Comparison of ENCODE assay signal across 19 cellular contexts in genomic region chr6:70180183-70180903, GRCh38.
DNase-seq lines count a peak whose midpoint lies in the region; ATAC-seq and TF ChIP-seq lines count a peak whose summit lies in the region.
"Had no signal": no experiment of that assay in that cellular context is flagged by ENCODE, and none has a peak within 500 bp of the region (broad histone marks: within the 10 kb centered on the region; RNA-seq: fewer than 3 reads in every experiment).

No MANE protein-coding gene starts in this region.

- H3K79me2 ChIP-seq in Loucy (ENCODE audit: insufficient read depth, low read length), result no peaks in the 10 kb centered on the region

- no peak for TF ChIP-seq CTCF in Loucy (conservative IDR thresholded peaks at IDR 0.05; ENCODE audit: low read length)

- peak overlapping the region; percentile 1 for H3K4me2 ChIP-seq in Loucy (ENCODE audit: low read depth, low read length, poor library complexity, severe bottlenecking)
- H3K4me2 ChIP-seq: KMS-11 had no signal

- DNase-seq in substantia nigra (lab: John Stamatoyannopoulos, UW), result no peak
- DNase-seq in left cardiac atrium, result no peak
- DNase-seq in kidney tubule cell (ENCODE audit: low spot score), result no peak
- DNase-seq: COR-L47, DMS 273 treated with DMSO at 0.1 percent for 48 hours, GDM1, GM23248, HCEC 1CT, NCI-H1417, NCI-H187 treated with DMSO at 0.1 percent for 48 hours, NCI-H226, NCI-H524 treated with DMSO at 0.1 percent for 48 hours, SHP77 treated with DMSO at 0.1 percent for 48 hours, T1000 had no signal

- H3K27me3 ChIP-seq in Loucy (ENCODE audit: insufficient read depth, low read length, poor library complexity, severe bottlenecking), result no peaks in the 10 kb centered on the region

- no peaks in the 10 kb centered on the region for H3K9me3 ChIP-seq in Loucy (ENCODE audit: insufficient read depth, low read depth, low read length)

- H3K9ac ChIP-seq in Loucy (ENCODE audit: low read depth, low read length, poor library complexity, severe bottlenecking), result no peak overlapping the region
- H3K9ac ChIP-seq: GM23248, KMS-11 had no signal

- no peak overlapping the region for H3K27ac ChIP-seq in substantia nigra (ENCODE audit: low read depth, low read length, poor library complexity, severe bottlenecking)
- H3K27ac ChIP-seq: GM23248, KMS-11 had no signal

- H3K4me1 ChIP-seq in Loucy (ENCODE audit: insufficient read depth, low read length, poor library complexity, severe bottlenecking), result peaks cover 11% of the 10 kb centered on the region

- H3K9me2 ChIP-seq in Loucy (replicated peaks; ENCODE audit: low read depth, low read length), result no peaks in the 10 kb centered on the region

- no peak overlapping the region for H2AFZ ChIP-seq in Loucy (ENCODE audit: low read length)
- H2AFZ ChIP-seq: GM23248 had no signal

- ATAC-seq in GM18870 (IDR thresholded peaks at IDR 0.05; ENCODE audit: unreplicated experiment), result peak; percentile 25
- peak; percentile 10 for ATAC-seq in HG02981 (IDR thresholded peaks at IDR 0.05; ENCODE audit: unreplicated experiment)
- ATAC-seq in left cardiac atrium, result no peak
- ATAC-seq in GM19397 (IDR thresholded peaks at IDR 0.05; ENCODE audit: unreplicated experiment), result no peak

- no peaks in the 10 kb centered on the region for H4K20me1 ChIP-seq in Loucy (ENCODE audit: insufficient read depth, low read length, poor library complexity, severe bottlenecking)

- intact Hi-C loops in left cardiac atrium (cut with DNase I), result no loop called here

- no peaks in the 10 kb centered on the region for H3F3A ChIP-seq in Loucy (ENCODE audit: low read depth)

- H3K4me3 ChIP-seq in Loucy (ENCODE audit: low read length, poor library complexity, severe bottlenecking), result no peak overlapping the region
- H3K4me3 ChIP-seq: GM23248 had no signal

- no peaks in the 10 kb centered on the region for H3K36me3 ChIP-seq in Loucy (ENCODE audit: insufficient read depth, low read length)

Comparison
In these comparisons a context has a peak if more than half of its experiments do, and no peak if none do; other contexts are left out.
1. ATAC-seq: peak in GM18870 (single experiment) and HG02981 (single experiment); none in left cardiac atrium (0 of 2) and GM19397 (single experiment).